In the genomic region with DNA sequence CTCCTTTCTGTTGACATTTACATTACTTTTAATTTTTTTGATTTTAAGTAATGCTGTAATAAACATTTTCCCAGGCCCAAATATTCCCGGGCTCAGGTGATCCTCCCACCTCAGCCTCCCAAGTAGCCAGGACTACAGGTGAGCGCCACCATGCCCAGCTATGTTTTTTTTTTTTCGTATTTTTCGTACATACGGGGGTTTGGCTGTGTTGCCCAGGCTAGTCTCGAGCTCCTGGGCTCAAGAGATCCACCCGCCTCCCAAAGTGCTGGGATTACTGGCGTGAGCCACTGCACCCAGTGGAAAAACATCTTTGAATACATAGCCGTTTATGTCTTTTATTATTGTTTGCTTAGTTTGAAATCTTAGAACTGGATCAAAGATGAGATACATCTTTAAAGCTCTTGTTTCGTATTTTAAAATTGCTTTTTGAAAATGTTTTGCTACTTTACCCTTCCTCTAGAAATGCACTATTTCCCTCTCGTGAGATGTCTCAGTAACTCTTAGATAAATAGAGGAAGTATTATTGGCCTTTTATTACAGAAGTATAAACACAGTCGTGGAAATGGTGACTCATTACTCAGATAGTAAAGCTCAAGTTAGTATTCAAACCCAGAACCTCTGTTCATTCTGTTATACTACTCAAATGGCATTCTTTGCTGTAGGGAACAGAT, we compare ENCODE assay signal across 8 cellular contexts. TPM values are rescaled to one million over a fixed set of nuclear protein-coding genes. Genes with fewer than 3 reads are reported as not detected.
A peak's percentile ranks its signal among the peaks of the same experiment; 100 is the strongest.
DNase-seq lines count a peak whose midpoint lies in the region; ATAC-seq, FAIRE-seq and TF ChIP-seq lines count a peak whose summit lies in the region.

No MANE protein-coding gene starts in this region.

- no peak overlapping the region for H3K27ac ChIP-seq in WERI-Rb-1

- no peaks in the 10 kb centered on the region for H3K9me3 ChIP-seq in WERI-Rb-1 (ENCODE audit: severe bottlenecking)

- H3K36me3 Mint-ChIP-seq in activated CD8-positive, alpha-beta memory T cell treated with anti-CD3 and anti-CD28 coated beads, Interleukin-2, amount 10 ng/mL, durations not matched to agents 7 days and 5 days, result peaks cover 37% of the 10 kb centered on the region

- no peak for DNase-seq in activated CD8-positive, alpha-beta memory T cell treated with anti-CD3 and anti-CD28 coated beads, Interleukin-2, amount 10 ng/mL, durations not matched to agents 7 days and 5 days
- no peak for DNase-seq in activated CD8-positive, alpha-beta memory T cell treated with anti-CD3 and anti-CD28 coated beads for 24 hours
- DNase-seq in NOMO-1 treated with dmso at 0.1 percent for 144 hours (lab: John Stamatoyannopoulos, UW; ENCODE audit: unreplicated experiment) (peak; percentile 21), myocyte (ENCODE audit: low read depth) (peak; percentile 44), WERI-Rb-1 (no peak), UCSD-AML1 (lab: John Stamatoyannopoulos, UW; ENCODE audit: unreplicated experiment) (no peak)

- CTCF ChIA-PET in activated CD8-positive, alpha-beta memory T cell treated with anti-CD3 and anti-CD28 coated beads, Interleukin-2, amount 10 ng/mL, durations not matched to agents 7 days and 5 days (lab: Charles Lee), result interaction anchor here (0.7 to 4.7 kb wide), 8 partner anchors 13 to 87 kb away, joined by 3 to 28 read pairs (median 4); a partner anchor contains a TSS

- H3K27ac Mint-ChIP-seq in activated CD8-positive, alpha-beta memory T cell treated with anti-CD3 and anti-CD28 coated beads, Interleukin-2, amount 10 ng/mL, durations not matched to agents 7 days and 5 days, result peak overlapping the region; percentile 89

- no peak for ATAC-seq in activated CD8-positive, alpha-beta memory T cell treated with anti-CD3 and anti-CD28 coated beads, Interleukin-2, amount 10 ng/mL, durations not matched to agents 7 days and 5 days
- no peak for ATAC-seq in HG03097 (IDR thresholded peaks at IDR 0.05; ENCODE audit: low FRiP score, unreplicated experiment)

- FAIRE-seq in colon (lab: Jason Lieb, UNC), result peak; percentile 83

- H3K27me3 ChIP-seq in WERI-Rb-1 (ENCODE audit: insufficient read depth, low read depth, severe bottlenecking), result no peaks in the 10 kb centered on the region

- peaks cover 21% of the 10 kb centered on the region for H3K36me3 ChIP-seq in WERI-Rb-1

- H3K9me3 Mint-ChIP-seq in activated CD8-positive, alpha-beta memory T cell treated with anti-CD3 and anti-CD28 coated beads, Interleukin-2, amount 10 ng/mL, durations not matched to agents 7 days and 5 days (ENCODE audit: low read depth), result no peaks in the 10 kb centered on the region

- peak overlapping the region; percentile 94 for H3K4me3 Mint-ChIP-seq in activated CD8-positive, alpha-beta memory T cell treated with anti-CD3 and anti-CD28 coated beads, Interleukin-2, amount 10 ng/mL, durations not matched to agents 7 days and 5 days

- no peak overlapping the region for H3K4me3 ChIP-seq in WERI-Rb-1 (ENCODE audit: low read depth, low read length)

- H3K4me1 Mint-ChIP-seq in activated CD8-positive, alpha-beta memory T cell treated with anti-CD3 and anti-CD28 coated beads, Interleukin-2, amount 10 ng/mL, durations not matched to agents 7 days and 5 days, result peaks cover 43% of the 10 kb centered on the region

- no peak for TF ChIP-seq CTCF in WERI-Rb-1 (IDR thresholded peaks at IDR 0.05; ENCODE audit: low read depth, low read length)

- no peaks in the 10 kb centered on the region for H3K27me3 Mint-ChIP-seq in activated CD8-positive, alpha-beta memory T cell treated with anti-CD3 and anti-CD28 coated beads, Interleukin-2, amount 10 ng/mL, durations not matched to agents 7 days and 5 days

RNA-seq across cellular contexts. Expression of a gene that starts 2.4 kb away (rescaled TPM):
- 100 to 1,000 TPM; 129 to 174 TPM for total RNA-seq in activated CD8-positive, alpha-beta memory T cell treated with anti-CD3 and anti-CD28 coated beads, Interleukin-2, amount 10 ng/mL, durations not matched to agents 7 days and 5 days
- total RNA-seq in myocyte, result 36.6 and 37.9 TPM in 2 replicates
- 6.1 TPM for polyA plus RNA-seq in myocyte (2012)

Comparison
In these comparisons a context has a peak if more than half of its experiments do, and no peak if none do; other contexts are left out.
1. DNase-seq: peak in NOMO-1 treated with dmso at 0.1 percent for 144 hours (single experiment) and myocyte (single experiment); none in activated CD8-positive, alpha-beta memory T cell treated with anti-CD3 and anti-CD28 coated beads, Interleukin-2, amount 10 ng/mL, durations not matched to agents 7 days and 5 days (single experiment), activated CD8-positive, alpha-beta memory T cell treated with anti-CD3 and anti-CD28 coated beads for 24 hours (single experiment), WERI-Rb-1 (single experiment) and UCSD-AML1 (single experiment).